In genomic region chr5:169288066-169288753, GRCh38 we compare ENCODE assay signal across 22 cellular contexts. TPM values are rescaled to one million over a fixed set of nuclear protein-coding genes. Genes with fewer than 3 reads are reported as not detected.
"Had no signal": no experiment of that assay in that cellular context is flagged by ENCODE, and none has a peak within 500 bp of the region (broad histone marks: within the 10 kb centered on the region; RNA-seq: fewer than 3 reads in every experiment).

No MANE protein-coding gene starts in this region.

- H3K4me3 ChIP-seq: colonic mucosa, lung, neural progenitor cell, prostate gland, right lobe of liver, smooth muscle cell, tibial nerve had no signal

- H3K36me3 ChIP-seq: colonic mucosa, neural progenitor cell, prostate gland, right lobe of liver, tibial nerve had no signal

- H3K4me3 Mint-ChIP-seq: activated CD4-positive, alpha-beta T cell treated with anti-CD3 and anti-CD28 coated beads for 36 hours; activated CD8-positive, alpha-beta memory T cell treated with anti-CD3 and anti-CD28 coated beads, Interleukin-2, amount 10 ng/mL, durations not matched to agents 7 days and 5 days; activated naive CD8-positive, alpha-beta T cell treated with anti-CD3 and anti-CD28 coated beads, Interleukin-2, amount 10 ng/mL, durations not matched to agents 7 days and 5 days; central memory CD8-positive, alpha-beta T cell; neural progenitor cell; stimulated activated memory B cell treated with anti-CD40 and anti-IgM and Interleukin-4, amounts not matched to agents 10 μg/mL and 1 μg/mL and 100 μg/mL, for 72 hours; T-cell; WTC11 had no signal

- H3K27ac ChIP-seq: colonic mucosa, neural progenitor cell, prostate gland, right lobe of liver had no signal

- H3K27ac Mint-ChIP-seq: activated CD4-positive, alpha-beta T cell treated with anti-CD3 and anti-CD28 coated beads for 36 hours; activated CD8-positive, alpha-beta memory T cell treated with anti-CD3 and anti-CD28 coated beads, Interleukin-2, amount 10 ng/mL, durations not matched to agents 7 days and 5 days; activated naive CD8-positive, alpha-beta T cell treated with anti-CD3 and anti-CD28 coated beads, Interleukin-2, amount 10 ng/mL, durations not matched to agents 7 days and 5 days; neural progenitor cell; stimulated activated memory B cell treated with anti-CD40 and anti-IgM and Interleukin-4, amounts not matched to agents 10 μg/mL and 1 μg/mL and 100 μg/mL, for 72 hours; T-cell; WTC11 had no signal

- ATAC-seq: activated CD4-positive, alpha-beta T cell treated with anti-CD3 and anti-CD28 coated beads for 36 hours; activated CD8-positive, alpha-beta memory T cell treated with anti-CD3 and anti-CD28 coated beads, Interleukin-2, amount 10 ng/mL, durations not matched to agents 7 days and 5 days; left colon; right lobe of liver; stimulated activated memory B cell treated with anti-CD40 and anti-IgM and Interleukin-4, amounts not matched to agents 10 μg/mL and 1 μg/mL and 100 μg/mL, for 72 hours; T-cell; WTC11 had no signal

- H3K27me3 Mint-ChIP-seq: activated CD4-positive, alpha-beta T cell treated with anti-CD3 and anti-CD28 coated beads for 36 hours; activated CD8-positive, alpha-beta memory T cell treated with anti-CD3 and anti-CD28 coated beads, Interleukin-2, amount 10 ng/mL, durations not matched to agents 7 days and 5 days; activated naive CD8-positive, alpha-beta T cell treated with anti-CD3 and anti-CD28 coated beads, Interleukin-2, amount 10 ng/mL, durations not matched to agents 7 days and 5 days; stimulated activated memory B cell treated with anti-CD40 and anti-IgM and Interleukin-4, amounts not matched to agents 10 μg/mL and 1 μg/mL and 100 μg/mL, for 72 hours; T-cell had no signal

- H3K4me1 Mint-ChIP-seq: activated CD4-positive, alpha-beta T cell treated with anti-CD3 and anti-CD28 coated beads for 36 hours; activated CD8-positive, alpha-beta memory T cell treated with anti-CD3 and anti-CD28 coated beads, Interleukin-2, amount 10 ng/mL, durations not matched to agents 7 days and 5 days; activated naive CD8-positive, alpha-beta T cell treated with anti-CD3 and anti-CD28 coated beads, Interleukin-2, amount 10 ng/mL, durations not matched to agents 7 days and 5 days; central memory CD8-positive, alpha-beta T cell; neural progenitor cell; stimulated activated memory B cell treated with anti-CD40 and anti-IgM and Interleukin-4, amounts not matched to agents 10 μg/mL and 1 μg/mL and 100 μg/mL, for 72 hours; T-cell; WTC11 had no signal

- DNase-seq: activated CD4-positive, alpha-beta T cell treated with anti-CD3 and anti-CD28 coated beads for 36 hours; activated CD4-positive, alpha-beta T cell treated with anti-CD3 and anti-CD28 coated beads, Interleukin-2, amount 50 U/mL, for 48 hours; activated CD8-positive, alpha-beta memory T cell treated with anti-CD3 and anti-CD28 coated beads, Interleukin-2, amount 10 ng/mL, durations not matched to agents 7 days and 5 days; activated naive CD4-positive, alpha-beta T cell; activated naive CD8-positive, alpha-beta T cell treated with anti-CD3 and anti-CD28 coated beads, Interleukin-2, amount 10 ng/mL, durations not matched to agents 7 days and 5 days; colonic mucosa; hippocampal formation; left colon; midbrain; right lobe of liver; SHP77; SK-N-SH; stimulated activated CD4-positive, alpha-beta T cell treated with anti-CD3 and anti-CD28 coated beads, Interleukin-4, amount 100 ng/mL, for 4 hours; T-cell had no signal

- H3K9me3 Mint-ChIP-seq: activated naive CD8-positive, alpha-beta T cell treated with anti-CD3 and anti-CD28 coated beads, Interleukin-2, amount 10 ng/mL, durations not matched to agents 7 days and 5 days; central memory CD8-positive, alpha-beta T cell; stimulated activated memory B cell treated with anti-CD40 and anti-IgM and Interleukin-4, amounts not matched to agents 10 μg/mL and 1 μg/mL and 100 μg/mL, for 72 hours; WTC11 had no signal

- H3K9ac ChIP-seq: neural progenitor cell, SK-N-SH had no signal

- H3K27me3 ChIP-seq: colonic mucosa, tibial nerve had no signal

- H3K36me3 Mint-ChIP-seq: activated CD8-positive, alpha-beta memory T cell treated with anti-CD3 and anti-CD28 coated beads, Interleukin-2, amount 10 ng/mL, durations not matched to agents 7 days and 5 days; activated naive CD8-positive, alpha-beta T cell treated with anti-CD3 and anti-CD28 coated beads, Interleukin-2, amount 10 ng/mL, durations not matched to agents 7 days and 5 days; neural progenitor cell; stimulated activated memory B cell treated with anti-CD40 and anti-IgM and Interleukin-4, amounts not matched to agents 10 μg/mL and 1 μg/mL and 100 μg/mL, for 72 hours; T-cell; WTC11 had no signal

- H3K4me1 ChIP-seq: colonic mucosa, neural progenitor cell, prostate gland, right lobe of liver, tibial nerve had no signal

- H3K4me2 ChIP-seq: neural progenitor cell, SK-N-SH, smooth muscle cell had no signal

- H3K9me3 ChIP-seq: colonic mucosa, prostate gland, right lobe of liver, SK-N-SH had no signal

- H2AFZ ChIP-seq: neural progenitor cell had no signal

RNA-seq across cellular contexts. Expression of gene SLIT3, which starts 12.7 kb away (rescaled TPM):
- total RNA-seq: activated naive CD8-positive, alpha-beta T cell treated with anti-CD3 and anti-CD28 coated beads, Interleukin-2, amount 10 ng/mL, durations not matched to agents 7 days and 5 days had no signal
